In the genomic region with DNA sequence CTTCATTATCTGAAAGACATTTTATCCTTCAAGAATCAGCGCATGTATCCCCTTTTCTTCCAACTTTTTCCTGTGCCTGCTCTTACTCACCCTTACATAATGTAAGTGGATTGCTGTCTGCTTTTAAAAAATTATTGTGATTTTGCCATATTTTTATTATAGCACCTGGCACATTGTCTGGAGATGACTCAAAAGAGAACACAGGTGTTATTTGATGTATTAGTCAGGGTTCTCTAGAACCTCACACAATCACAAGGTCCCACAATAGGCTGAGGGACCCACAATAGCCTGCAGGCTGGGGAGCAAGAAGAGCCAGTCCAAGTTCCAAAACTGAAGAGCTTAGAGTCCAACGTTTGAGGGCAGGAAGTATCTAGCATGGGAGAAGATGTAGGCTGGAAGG, we compare ENCODE assay signal across 23 cellular contexts.
"Had no signal": no experiment of that assay in that cellular context is flagged by ENCODE, and none has a peak within 500 bp of the region (broad histone marks: within the 10 kb centered on the region; RNA-seq: fewer than 3 reads in every experiment).

No MANE protein-coding gene starts in this region.

- H3K4me1 Mint-ChIP-seq: T-cell had no signal

- H3K9ac ChIP-seq: SK-N-SH had no signal

- H3K27me3 Mint-ChIP-seq: T-cell had no signal

- H3K4me3 Mint-ChIP-seq: T-cell had no signal

- H3K27ac Mint-ChIP-seq: T-cell had no signal

- H3K9me3 ChIP-seq: SK-N-SH had no signal

- H3K9me3 Mint-ChIP-seq: T-cell had no signal

- DNase-seq: KBM-7, MM.1S, MV-4-11, NCI-H1048, NCI-H1105, NCI-H1417, NCI-H146, NCI-H1694 treated with DMSO at 0.1 percent for 48 hours, NCI-H1930, NCI-H2081, NCI-H2171, NCI-H226, NCI-H446, NCI-H510A, NCI-H524 treated with DMSO at 0.1 percent for 48 hours, NCI-H69, NCI-H774, Right ventricle myocardium superior, SIG-M5, SK-N-SH, SW 1271, T-cell had no signal

- H3K4me2 ChIP-seq: SK-N-SH had no signal

- ATAC-seq: Panc1, T-cell had no signal
